2 cellular contexts compared by ENCODE assay signal in the genomic region with DNA sequence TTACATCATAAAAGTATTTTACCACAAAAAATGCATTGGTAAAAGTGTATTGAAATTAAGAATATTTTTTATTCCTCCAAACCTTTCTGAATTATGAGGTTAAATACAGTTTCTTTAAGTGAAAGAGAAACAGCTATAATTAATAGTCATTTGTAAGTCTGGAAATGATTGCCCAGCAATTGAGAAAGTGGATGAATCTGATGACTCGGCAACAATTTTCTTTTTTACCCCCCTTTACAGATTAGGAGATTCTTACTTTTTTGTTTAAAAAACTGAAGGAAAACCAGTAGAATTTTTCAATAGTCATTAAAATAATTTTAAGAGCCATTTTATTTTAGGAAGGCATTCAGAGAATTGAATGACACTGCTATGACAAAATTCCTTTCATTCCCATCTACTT.
TF ChIP-seq lines count a peak whose summit lies in the region.

No MANE protein-coding gene starts in this region.

TF ChIP-seq in A549, 52 proteins besides CTCF, POLR2A, EP300 and RAD21 (continued from another document):
- TF ChIP-seq JUNB (IDR thresholded peaks at IDR 0.05) (0 out of 2 replicates have a peak, but pooled peaks have one; percentile 2), NPAS2 (CRISPR knock-in tag; IDR thresholded peaks at IDR 0.05; ENCODE audit: borderline replicate concordance) (no peak)

TF ChIP-seq in H1, 55 proteins besides CTCF, POLR2A, EP300 and RAD21 (continued from another document):
- TF ChIP-seq MAFK (IDR thresholded peaks at IDR 0.05; ENCODE audit: low read depth, low read length), result peak; percentile 35; the same call in 1 of the 2 replicates
